35 cellular contexts compared by ENCODE assay signal in the genomic region with DNA sequence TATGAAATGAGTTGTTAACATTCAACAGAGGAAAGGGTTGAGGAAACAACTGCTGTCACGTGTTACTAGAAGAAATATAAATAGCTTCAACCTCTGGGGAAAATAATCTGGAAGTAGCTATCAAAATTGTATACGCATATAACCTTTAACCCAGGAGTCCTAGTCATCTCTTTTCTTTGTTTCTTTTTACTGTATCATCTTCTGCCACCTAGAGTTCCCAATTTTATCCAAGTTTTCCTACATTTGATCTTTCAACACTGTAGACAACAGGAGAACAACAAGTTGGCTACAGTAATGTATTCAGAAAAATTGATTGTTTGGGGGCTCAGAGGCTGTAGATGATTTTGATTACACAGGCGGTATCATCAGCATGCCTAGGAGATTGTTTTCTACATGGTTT.
DNase-seq lines count a peak whose midpoint lies in the region; ATAC-seq, FAIRE-seq and TF ChIP-seq lines count a peak whose summit lies in the region.
"Had no signal": no experiment of that assay in that cellular context is flagged by ENCODE, and none has a peak within 500 bp of the region (broad histone marks: within the 10 kb centered on the region; RNA-seq: fewer than 3 reads in every experiment).

No MANE protein-coding gene starts in this region.

- H3K27me3 ChIP-seq in right lobe of liver (no peaks in the 10 kb centered on the region), HepG2 (ENCODE audit: control insufficient read depth in 1 of 2, insufficient read depth in 2 of 2, low read length in 2 of 2) (no peaks in the 10 kb centered on the region), Karpas-422 (ENCODE audit: low read length) (no peaks in the 10 kb centered on the region), SU-DHL-6 (ENCODE audit: low read length) (no peaks in the 10 kb centered on the region), tibial nerve (no peaks in the 10 kb centered on the region), colonic mucosa (no peaks in the 10 kb centered on the region)
- H3K27me3 ChIP-seq: BE2C; BLaER1; BLaER1 treated with 17β-estradiol and CSF1 and Interleukin-3, amounts not matched to agents 10 nM and 100 nM had no signal

- POLR2A ChIA-PET in HepG2 (lab: Yijun Ruan, JAX), result no interaction called here

- no peaks in the 10 kb centered on the region for H3F3A ChIP-seq in SU-DHL-6 (ENCODE audit: insufficient read depth)

- TF ChIP-seq POLR2A in right lobe of liver (IDR thresholded peaks at IDR 0.05) (no peak), HepG2 (IDR thresholded peaks at IDR 0.05; ENCODE audit: insufficient read depth in 1 of 2, low read depth in 2 of 2, low read length in 2 of 2) (no peak), tibial nerve (IDR thresholded peaks at IDR 0.05) (no peak)

- CTCF ChIA-PET in HepG2 (lab: Yijun Ruan, JAX; ENCODE audit: low intra/inter-chr PET ratio, low total read pairs), result no interaction called here

- H3K4me1 ChIP-seq in right lobe of liver (no peaks in the 10 kb centered on the region), HepG2 (ENCODE audit: insufficient read depth, low read length) (no peaks in the 10 kb centered on the region), Karpas-422 (ENCODE audit: low read length) (no peaks in the 10 kb centered on the region), tibial nerve (no peaks in the 10 kb centered on the region), colonic mucosa (no peaks in the 10 kb centered on the region)
- H3K4me1 ChIP-seq: A549, BE2C, Caco-2 had no signal

- no TSS peak for BruUV-seq in HepG2 (replicated peaks; lab: Mats Ljungman, UMichigan)

- H3K9me3 ChIP-seq in right lobe of liver, result no peaks in the 10 kb centered on the region
- no peaks in the 10 kb centered on the region; the same call in 1 of the 2 replicates for H3K9me3 ChIP-seq in HepG2 (ENCODE audit: low read length)
- 0 out of 2 replicates have a peak, but pooled peaks cover 2% of the 10 kb centered on the region for H3K9me3 ChIP-seq in Karpas-422 (ENCODE audit: low read length)
- 0 out of 2 replicates have a peak, but pooled peaks cover 10% of the 10 kb centered on the region for H3K9me3 ChIP-seq in SU-DHL-6 (ENCODE audit: insufficient read depth, low read length)
- H3K9me3 ChIP-seq in tibial nerve, result no peaks in the 10 kb centered on the region
- H3K9me3 ChIP-seq in colonic mucosa, result no peaks in the 10 kb centered on the region
- H3K9me3 ChIP-seq: A549; BE2C; BLaER1; BLaER1 treated with 17β-estradiol and CSF1 and Interleukin-3, amounts not matched to agents 10 nM and 100 nM; Caco-2 had no signal

- ATAC-seq in right lobe of liver (peak in 3 of 4 donors; percentile 27 to 51 (median 42)), HepG2 (no peak), left lobe of liver (peak; percentile 64), GM18870 (IDR thresholded peaks at IDR 0.05; ENCODE audit: unreplicated experiment) (no peak)
- ATAC-seq: A549; CD8-positive, alpha-beta T cell had no signal

- H2AFZ ChIP-seq in HepG2 (ENCODE audit: low read length) (no peak overlapping the region), Karpas-422 (ENCODE audit: low read length) (peak overlapping the region; percentile 1; the same call in 1 of the 2 replicates), SU-DHL-6 (ENCODE audit: low read depth, low read length, severe bottlenecking) (peak overlapping the region; percentile 31)

- H3K4me3 ChIP-seq in right lobe of liver (no peak overlapping the region), HepG2 (replicated peaks in 1 of 3; ENCODE audit: insufficient read depth in 1 of 3, low read depth in 2 of 3, low read length in 3 of 3) (no peak overlapping the region), Karpas-422 (ENCODE audit: low read length) (no peak overlapping the region), SU-DHL-6 (ENCODE audit: insufficient read depth, low read length, poor library complexity, severe bottlenecking) (no peak overlapping the region), tibial nerve (no peak overlapping the region), colonic mucosa (no peak overlapping the region)
- H3K4me3 ChIP-seq: A549; BLaER1; BLaER1 treated with 17β-estradiol and CSF1 and Interleukin-3, amounts not matched to agents 10 nM and 100 nM had no signal

- intact Hi-C loops in right lobe of liver (cut with DNase I), result no loop called here
- intact Hi-C loops in HepG2 (cut with micrococcal nuclease; ENCODE audit: unreplicated experiment), result no loop called here
- intact Hi-C loops in colonic mucosa (cut with DNase I), result no loop called here

- no peak for DNase-seq in right lobe of liver
- DNase-seq in HepG2 (ENCODE audit: low spot score), result no peak
- no peak for DNase-seq in Karpas-422
- DNase-seq in left lobe of liver (ENCODE audit: low spot score), result no peak
- no peak for DNase-seq in tibial nerve (ENCODE audit: low spot score in 2 of 2)
- no peak for DNase-seq in colonic mucosa
- DNase-seq: 8988T; ACHN; AML-193; BE2C; C1 segment of cervical spinal cord; Caco-2; Calu3; CD4-positive, alpha-beta memory T cell; CD4-positive, alpha-beta T cell; CD4-positive, CD25-positive, alpha-beta regulatory T cell; CD8-positive, alpha-beta memory T cell; CD8-positive, alpha-beta T cell; COR-L47; DMS 273 treated with DMSO at 0.1 percent for 48 hours; DMS153; DMS53; DMS79; DMS79 treated with DMSO at 0.1 percent for 48 hours; DND-41; EL had no signal

- FAIRE-seq in HepG2 (lab: Jason Lieb, UNC), result no peak
- FAIRE-seq: A204.1, A549, D721Med had no signal

- H4K20me1 ChIP-seq in HepG2 (ENCODE audit: insufficient read depth, low read length) (no peaks in the 10 kb centered on the region), Karpas-422 (ENCODE audit: insufficient read depth, low read depth, low read length) (no peaks in the 10 kb centered on the region), SU-DHL-6 (ENCODE audit: low read depth, low read length) (no peaks in the 10 kb centered on the region)
- H4K20me1 ChIP-seq: BLaER1; BLaER1 treated with 17β-estradiol and CSF1 and Interleukin-3, amounts not matched to agents 10 nM and 100 nM had no signal

- no peaks in the 10 kb centered on the region for H3K79me2 ChIP-seq in HepG2 (ENCODE audit: insufficient read depth, low read length)
- H3K79me2 ChIP-seq in Karpas-422 (ENCODE audit: low read length), result no peaks in the 10 kb centered on the region
- no peaks in the 10 kb centered on the region for H3K79me2 ChIP-seq in SU-DHL-6 (ENCODE audit: insufficient read depth, low read length)

- in situ Hi-C loops in HepG2 (cut with HindIII; ENCODE audit: extremely low pct_ligation_motif_present, low pct_unique_long_range_greater_than_20kb), result no loop called here

- H3K27ac ChIP-seq in right lobe of liver (no peak overlapping the region), HepG2 (ENCODE audit: extremely low read length, insufficient read depth, low read length) (no peak overlapping the region), Karpas-422 (ENCODE audit: low read length) (no peak overlapping the region), SU-DHL-6 (ENCODE audit: low read depth, low read length) (no peak overlapping the region), tibial nerve (no peak overlapping the region), colonic mucosa (no peak overlapping the region)
- H3K27ac ChIP-seq: 22Rv1; A549; BLaER1; BLaER1 treated with 17β-estradiol and CSF1 and Interleukin-3, amounts not matched to agents 10 nM and 100 nM; C4-2B had no signal

- WGBS in right lobe of liver (ENCODE audit: insufficient coverage, low coverage, low lambda C conversion rate, missing lambda C conversion rate), result 28% methylated on average over 3 of the region's 3 CpGs
- WGBS in HepG2 (ENCODE audit: low lambda C conversion rate), result 3% methylated on average over 3 of the region's 3 CpGs
- WGBS in tibial nerve, 2 donors, result 64 to 73% methylated on average over 3 of the region's 3 CpGs

- H3K9me2 ChIP-seq in Karpas-422 (replicated peaks; ENCODE audit: insufficient read depth, low read length), result no peaks in the 10 kb centered on the region
- H3K9me2 ChIP-seq in SU-DHL-6 (replicated peaks; ENCODE audit: insufficient read depth, low read length), result no peaks in the 10 kb centered on the region

- TF ChIP-seq EP300 in HepG2 (IDR thresholded peaks at IDR 0.05; ENCODE audit: low read depth in 2 of 2, low read length in 2 of 2) (no peak), HepG2 (CRISPR knock-in tag; IDR thresholded peaks at IDR 0.05; ENCODE audit: borderline replicate concordance) (no peak), tibial nerve (IDR thresholded peaks at IDR 0.05) (no peak)

- no peak for TF ChIP-seq RAD21 in HepG2 (CRISPR knock-in tag; IDR thresholded peaks at IDR 0.05)

- H3K4me2 ChIP-seq in HepG2 (ENCODE audit: low read depth, low read length), result no peak overlapping the region
- H3K4me2 ChIP-seq in Karpas-422 (ENCODE audit: low read depth, low read length, poor library complexity, severe bottlenecking), result no peak overlapping the region
- H3K4me2 ChIP-seq in SU-DHL-6 (ENCODE audit: low read depth, low read length, poor library complexity, severe bottlenecking), result no peak overlapping the region
- H3K4me2 ChIP-seq: A549; BLaER1; BLaER1 treated with 17β-estradiol and CSF1 and Interleukin-3, amounts not matched to agents 10 nM and 100 nM had no signal

- H3K9ac ChIP-seq in HepG2 (ENCODE audit: insufficient read depth, low read depth, low read length) (no peak overlapping the region), Karpas-422 (ENCODE audit: low read length) (no peak overlapping the region), SU-DHL-6 (ENCODE audit: low read length) (no peak overlapping the region), colonic mucosa (ENCODE audit: low read depth in 2 of 2, low read length in 2 of 2) (no peak overlapping the region)
- H3K9ac ChIP-seq: BLaER1; BLaER1 treated with 17β-estradiol and CSF1 and Interleukin-3, amounts not matched to agents 10 nM and 100 nM had no signal

- H3K36me3 ChIP-seq in right lobe of liver (no peaks in the 10 kb centered on the region), HepG2 (replicated peaks in 1 of 2; ENCODE audit: control insufficient read depth in 1 of 2, insufficient read depth in 2 of 2, low read length in 2 of 2) (no peaks in the 10 kb centered on the region), Karpas-422 (ENCODE audit: insufficient read depth, low read length) (no peaks in the 10 kb centered on the region), SU-DHL-6 (ENCODE audit: low read length) (no peaks in the 10 kb centered on the region), tibial nerve (no peaks in the 10 kb centered on the region), colonic mucosa (no peaks in the 10 kb centered on the region)
- H3K36me3 ChIP-seq: BE2C; BLaER1; BLaER1 treated with 17β-estradiol and CSF1 and Interleukin-3, amounts not matched to agents 10 nM and 100 nM had no signal

- TF ChIP-seq CTCF in right lobe of liver (IDR thresholded peaks at IDR 0.05) (peak in 2 of 4 donors; percentile 24), HepG2 (CRISPR knock-in tag; IDR thresholded peaks at IDR 0.05) (no peak), SU-DHL-6 (IDR thresholded peaks at IDR 0.05; ENCODE audit: insufficient read depth, low read length, poor library complexity, severe bottlenecking) (no peak), tibial nerve (IDR thresholded peaks at IDR 0.05) (no peak), colonic mucosa (IDR thresholded peaks at IDR 0.05) (no peak)

Comparison
In these comparisons a context has a peak if more than half of its experiments do, and no peak if none do; other contexts are left out.
1. ATAC-seq: peak in right lobe of liver (3 of 4) and left lobe of liver (single experiment); none in HepG2 (single experiment) and GM18870 (single experiment).